ENCODE assay signal across 8 cellular contexts in genomic region chr19:52139291-52140076, GRCh38. TPM values are rescaled to one million over a fixed set of nuclear protein-coding genes. Genes with fewer than 3 reads are reported as not detected.
DNase-seq lines count a peak whose midpoint lies in the region; ATAC-seq, FAIRE-seq and TF ChIP-seq lines count a peak whose summit lies in the region.

Gene ZNF616 (minus strand): TSS chr19:52139938. CDS start chr19:52130512, 9,426 bp downstream.

- H3K9me3 ChIP-seq in OCI-LY3 (ENCODE audit: insufficient read depth, low read length): peaks cover 14% of the 10 kb centered on the region; the same call in 1 of the 2 replicates
- H3K9me3 ChIP-seq in endothelial cell of umbilical vein (replicated peaks; ENCODE audit: control insufficient read depth, insufficient read depth, low read length): no peaks in the 10 kb centered on the region

- peak within 1 kb of the TSS; percentile 80 for H3K4me3 ChIP-seq in OCI-LY3 (ENCODE audit: low read length)
- H3K4me3 ChIP-seq in endothelial cell of umbilical vein (replicated peaks in 1 of 3; ENCODE audit: insufficient read depth in 1 of 3, low read depth in 1 of 3, low read length in 3 of 3): peak within 1 kb of the TSS; percentile 55 to 88 (median 72)

- intact Hi-C loops in endothelial cell of umbilical vein (cut with micrococcal nuclease): loop anchor here (1.0 to 10.0 kb wide), 6 partner anchors 32 to 387 kb away; partner anchors contain the start of genes ZNF613, ZNF808, ZNF836 and ZNF841

- H3K4me1 ChIP-seq in OCI-LY3 (ENCODE audit: low read length) (peaks cover 11% of the 10 kb centered on the region), endothelial cell of umbilical vein (ENCODE audit: control insufficient read depth, extremely low read depth, insufficient read depth, low read length) (peaks cover 6% of the 10 kb centered on the region)

- H3K9ac ChIP-seq in OCI-LY3 (ENCODE audit: low read length): peak within 1 kb of the TSS; percentile 80
- peak within 1 kb of the TSS; percentile 69 for H3K9ac ChIP-seq in endothelial cell of umbilical vein (replicated peaks; ENCODE audit: extremely low read depth, insufficient read depth, low read length)

- H3K4me2 ChIP-seq in OCI-LY3 (ENCODE audit: low read length): peak within 1 kb of the TSS; percentile 99
- H3K4me2 ChIP-seq in endothelial cell of umbilical vein (ENCODE audit: insufficient read depth, low read length): peak within 1 kb of the TSS; percentile 93

- H3K79me2 ChIP-seq in OCI-LY3 (ENCODE audit: low read length) (peaks cover 9% of the 10 kb centered on the region), endothelial cell of umbilical vein (ENCODE audit: control insufficient read depth, insufficient read depth, low read length) (peaks cover 14% of the 10 kb centered on the region)

- peak within 1 kb of the TSS; percentile 99 for H2AFZ ChIP-seq in OCI-LY3 (ENCODE audit: low read depth, low read length)
- peak within 1 kb of the TSS; percentile 99 for H2AFZ ChIP-seq in endothelial cell of umbilical vein (ENCODE audit: low read depth, low read length)

- H3K27me3 ChIP-seq in OCI-LY3 (ENCODE audit: low read depth, low read length) (no peaks in the 10 kb centered on the region), endothelial cell of umbilical vein (ENCODE audit: control insufficient read depth in 2 of 2, insufficient read depth in 2 of 2, low read length in 2 of 2) (no peaks in the 10 kb centered on the region)

- peaks cover 20% of the 10 kb centered on the region for H3K36me3 ChIP-seq in OCI-LY3 (replicated peaks; ENCODE audit: low read depth, low read length)
- H3K36me3 ChIP-seq in endothelial cell of umbilical vein (ENCODE audit: control insufficient read depth in 2 of 2, extremely low read depth in 1 of 2, insufficient read depth in 2 of 2, low read length in 2 of 2): no peaks in the 10 kb centered on the region

- CTCF ChIA-PET in endothelial cell of umbilical vein (lab: Charles Lee): interaction anchor here (0.6 to 2.7 kb wide), 4 partner anchors 11 to 98 kb away, joined by 3 to 20 read pairs (median 8); partner anchors contain the start of gene PPP2R1A

- peak; percentile 99 for FAIRE-seq in endothelial cell of umbilical vein (lab: Jason Lieb, UNC)

- H4K20me1 ChIP-seq in OCI-LY3 (ENCODE audit: insufficient read depth, low read length) (no peaks in the 10 kb centered on the region), endothelial cell of umbilical vein (replicated peaks; ENCODE audit: control insufficient read depth, extremely low read depth, insufficient read depth, low read length) (no peaks in the 10 kb centered on the region)

- TF ChIP-seq POLR2A in endothelial cell of umbilical vein (IDR thresholded peaks at IDR 0.05; ENCODE audit: low read depth, low read length): peak; percentile 78

- H3K27ac ChIP-seq in OCI-LY3 (ENCODE audit: low read length) (peak within 1 kb of the TSS; percentile 61), endothelial cell of umbilical vein (ENCODE audit: insufficient read depth, low read depth, low read length) (peak within 1 kb of the TSS; percentile 66)

- dilution Hi-C loops in endothelial cell of umbilical vein (cut with MboI; ENCODE audit: extremely low pct_ligation_motif_present, low sequenced_read_pairs): no loop called here

- TF ChIP-seq CTCF in OCI-LY3 (IDR thresholded peaks at IDR 0.05; ENCODE audit: low read depth, low read length) (peak; percentile 92), endothelial cell of umbilical vein (IDR thresholded peaks at IDR 0.05; ENCODE audit: extremely low read depth in 1 of 2, insufficient read depth in 1 of 2, low read depth in 1 of 2, low read length in 2 of 2) (peak; percentile 59 to 77)

- POLR2A ChIA-PET in endothelial cell of umbilical vein (lab: Charles Lee): no interaction called here

- peak; percentile 98 for DNase-seq in DMS 273 (lab: John Stamatoyannopoulos, UW; ENCODE audit: unreplicated experiment)
- peak; percentile 80 for DNase-seq in HuH-7 (ENCODE audit: low spot score)
- peak; percentile 98 for DNase-seq in activated T-cell treated with anti-CD3 and anti-CD28 coated beads for 1 hour (ENCODE audit: low read depth)
- peak; percentile 95 for DNase-seq in endothelial cell of umbilical vein (ENCODE audit: low read depth, low spot score)
- DNase-seq in middle frontal gyrus (ENCODE audit: extremely low spot score, low spot score): peak; percentile 93
- peak; percentile 94 to 97 for DNase-seq in stimulated activated CD8-positive, alpha-beta memory T cell treated with anti-CD3 and anti-CD28 coated beads, Interleukin-2, amount 100 ng/mL, for 1 hour (ENCODE audit: low read depth in 2 of 2)

- H3K9me1 ChIP-seq in endothelial cell of umbilical vein (replicated peaks; ENCODE audit: control insufficient read depth, extremely low read depth, insufficient read depth, low read length): no peaks in the 10 kb centered on the region

- peak; percentile 93 for ATAC-seq in GM21423 (IDR thresholded peaks at IDR 0.05; ENCODE audit: unreplicated experiment)

- TSS peak; percentile 87 for BruUV-seq in endothelial cell of umbilical vein (replicated peaks; lab: Mats Ljungman, UMichigan)

TF ChIP-seq in endothelial cell of umbilical vein, 7 proteins besides CTCF, POLR2A, EP300 and RAD21:
- no peak for TF ChIP-seq JUN (IDR thresholded peaks at IDR 0.05; ENCODE audit: borderline replicate concordance, insufficient read depth, insufficient read length, low read depth)
- no peak for TF ChIP-seq EZH2 (IDR thresholded peaks at IDR 0.05; ENCODE audit: borderline replicate concordance, low read depth, low read length, severe bottlenecking)
- TF ChIP-seq POLR2AphosphoS5 (IDR thresholded peaks at IDR 0.05; ENCODE audit: insufficient read depth, low read depth, low read length): peak; percentile 53
- TF ChIP-seq MAX (IDR thresholded peaks at IDR 0.05; ENCODE audit: insufficient read depth, insufficient read length): peak; percentile 4
- no peak for TF ChIP-seq GATA2 (IDR thresholded peaks at IDR 0.05; ENCODE audit: insufficient read depth, insufficient read length, low read depth, low read length)
- no peak for TF ChIP-seq MYC (IDR thresholded peaks at IDR 0.05; ENCODE audit: low read depth, low read length)

RNA-seq across cellular contexts. Expression of gene ZNF616, which starts in this region (rescaled TPM):
- 8.7 and 9.1 TPM in 2 replicates for total RNA-seq in endothelial cell of umbilical vein
- polyA plus RNA-seq in endothelial cell of umbilical vein: 1.1 and 1.7 TPM in 2 replicates
- 1.5 and 2.0 TPM in 2 replicates for polyA plus RNA-seq in endothelial cell of umbilical vein (2011; cell fraction: cytosol; rRNA removed)
- 1.8 and 2.6 TPM in 2 replicates for polyA plus RNA-seq in endothelial cell of umbilical vein (2011; cell fraction: nucleus; rRNA removed)
- 5.4 and 5.6 TPM in 2 replicates for polyA plus RNA-seq in endothelial cell of umbilical vein (2012)
- polyA minus RNA-seq in endothelial cell of umbilical vein: 4.1 and 7.6 TPM in 2 replicates
- 3.6 TPM for polyA minus RNA-seq in endothelial cell of umbilical vein (2011; cell fraction: cytosol; rRNA and poly(A)+ RNA removed)
- 2.8 and 4.4 TPM in 2 replicates for polyA minus RNA-seq in endothelial cell of umbilical vein (2011; cell fraction: nucleus; rRNA and poly(A)+ RNA removed)

Comparison
In these comparisons a context has a peak if more than half of its experiments do, and no peak if none do; other contexts are left out.
1. Peak in every context shown above with its lines: DNase-seq, ATAC-seq, H3K4me3 ChIP-seq and H3K27ac ChIP-seq.